Comparison of ENCODE assay signal across 2 cellular contexts in genomic region chr11:45092901-45093760, GRCh38.
A peak's percentile ranks its signal among the peaks of the same experiment; 100 is the strongest.
TF ChIP-seq lines count a peak whose summit lies in the region.

No MANE protein-coding gene starts in this region.

TF ChIP-seq in SK-N-SH, 30 proteins besides CTCF, POLR2A, EP300 and RAD21 (continued from another document):
- peak; percentile 77 for TF ChIP-seq PBX3 (IDR thresholded peaks at IDR 0.05)
- TF ChIP-seq GATA2 (CRISPR knock-in tag; IDR thresholded peaks at IDR 0.05) = no peak

TF ChIP-seq in SK-N-SH treated with all-trans-retinoic acid at 6 μM for 48 hours, 23 proteins besides CTCF, POLR2A, EP300 and RAD21 (continued from another document):
- no peak for TF ChIP-seq ARNTL (CRISPR knock-in tag; IDR thresholded peaks at IDR 0.05; ENCODE audit: borderline replicate concordance, low read depth)
- TF ChIP-seq, protein P1, sequence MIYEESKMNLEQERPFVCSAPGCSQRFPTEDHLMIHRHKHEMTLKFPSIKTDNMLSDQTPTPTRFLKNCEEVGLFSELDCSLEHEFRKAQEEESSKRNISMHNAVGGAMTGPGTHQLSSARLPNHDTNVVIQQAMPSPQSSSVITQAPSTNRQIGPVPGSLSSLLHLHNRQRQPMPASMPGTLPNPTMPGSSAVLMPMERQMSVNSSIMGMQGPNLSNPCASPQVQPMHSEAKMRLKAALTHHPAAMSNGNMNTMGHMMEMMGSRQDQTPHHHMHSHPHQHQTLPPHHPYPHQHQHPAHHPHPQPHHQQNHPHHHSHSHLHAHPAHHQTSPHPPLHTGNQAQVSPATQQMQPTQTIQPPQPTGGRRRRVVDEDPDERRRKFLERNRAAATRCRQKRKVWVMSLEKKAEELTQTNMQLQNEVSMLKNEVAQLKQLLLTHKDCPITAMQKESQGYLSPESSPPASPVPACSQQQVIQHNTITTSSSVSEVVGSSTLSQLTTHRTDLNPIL (CRISPR knock-in tag; IDR thresholded peaks at IDR 0.05; ENCODE audit: low read depth) = no peak
- no peak for TF ChIP-seq ZNF70 (CRISPR knock-in tag; IDR thresholded peaks at IDR 0.05)
- TF ChIP-seq, protein P2, sequence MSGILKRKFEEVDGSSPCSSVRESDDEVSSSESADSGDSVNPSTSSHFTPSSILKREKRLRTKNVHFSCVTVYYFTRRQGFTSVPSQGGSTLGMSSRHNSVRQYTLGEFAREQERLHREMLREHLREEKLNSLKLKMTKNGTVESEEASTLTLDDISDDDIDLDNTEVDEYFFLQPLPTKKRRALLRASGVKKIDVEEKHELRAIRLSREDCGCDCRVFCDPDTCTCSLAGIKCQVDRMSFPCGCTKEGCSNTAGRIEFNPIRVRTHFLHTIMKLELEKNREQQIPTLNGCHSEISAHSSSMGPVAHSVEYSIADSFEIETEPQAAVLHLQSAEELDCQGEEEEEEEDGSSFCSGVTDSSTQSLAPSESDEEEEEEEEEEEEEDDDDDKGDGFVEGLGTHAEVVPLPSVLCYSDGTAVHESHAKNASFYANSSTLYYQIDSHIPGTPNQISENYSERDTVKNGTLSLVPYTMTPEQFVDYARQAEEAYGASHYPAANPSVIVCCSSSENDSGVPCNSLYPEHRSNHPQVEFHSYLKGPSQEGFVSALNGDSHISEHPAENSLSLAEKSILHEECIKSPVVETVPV (CRISPR knock-in tag; IDR thresholded peaks at IDR 0.05) = no peak
- no peak for TF ChIP-seq ZNF8 (CRISPR knock-in tag; IDR thresholded peaks at IDR 0.05)
- TF ChIP-seq SNAI2 (CRISPR knock-in tag; IDR thresholded peaks at IDR 0.05) = no peak
